31 cellular contexts compared by ENCODE assay signal in the genomic region with DNA sequence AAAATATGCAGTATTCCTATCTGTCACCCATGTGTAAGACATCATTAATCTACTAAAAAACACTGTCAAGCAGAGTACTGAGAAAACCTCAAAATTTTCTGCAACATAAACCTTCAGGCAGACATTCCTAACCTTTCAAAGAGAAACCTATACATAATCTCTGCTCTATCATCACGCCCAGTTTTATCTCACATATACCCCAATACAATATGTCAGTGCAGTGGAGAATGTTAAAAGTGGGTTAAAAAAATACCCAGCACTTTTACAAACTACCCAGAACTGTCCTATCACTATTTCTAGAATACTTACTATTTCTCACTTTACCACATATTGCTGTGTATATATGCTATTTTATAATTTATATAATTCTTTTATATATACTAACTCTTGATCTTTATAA.
"Had no signal": no experiment of that assay in that cellular context is flagged by ENCODE, and none has a peak within 500 bp of the region (broad histone marks: within the 10 kb centered on the region; RNA-seq: fewer than 3 reads in every experiment).

No MANE protein-coding gene starts in this region.

- H3K36me3 Mint-ChIP-seq: activated CD8-positive, alpha-beta memory T cell treated with anti-CD3 and anti-CD28 coated beads, Interleukin-2, amount 10 ng/mL, durations not matched to agents 7 days and 5 days; activated naive CD8-positive, alpha-beta T cell treated with anti-CD3 and anti-CD28 coated beads for 36 hours had no signal

- H3K27ac Mint-ChIP-seq: activated B cell treated with CpG ODN at 0.5 μM for 24 hours; activated CD4-positive, alpha-beta memory T cell treated with anti-CD3 and anti-CD28 coated beads, Interleukin-2, amount 10 ng/mL, durations not matched to agents 7 days and 5 days; activated CD4-positive, alpha-beta T cell treated with anti-CD3 and anti-CD28 coated beads, Interleukin-2, amount 10 ng/mL, durations not matched to agents 7 days and 5 days; activated CD8-positive, alpha-beta memory T cell treated with anti-CD3 and anti-CD28 coated beads, Interleukin-2, amount 10 ng/mL, durations not matched to agents 7 days and 5 days; activated naive CD8-positive, alpha-beta T cell treated with anti-CD3 and anti-CD28 coated beads for 36 hours; activated T-helper 1 cell treated with anti-CD3 and anti-CD28 coated beads, Interleukin-12 subunit alpha, Interleukin-12 subunit beta, Interleukin-2, Interleukin-4 antibody, amounts not matched to agents 30 ng/mL and 10 ng/mL and 1 ng/mL, durations not matched to agents 14 hours and 24 hours and 36 hours; dendritic cell treated with granulocyte-macrophage colony-stimulating factor and Interleukin-4, amounts not matched to agents 40 ng/mL and 50 ng/mL, for 4 days; endodermal cell; T-helper 17 cell; T-helper 2 cell treated with Interferon-gamma antibody and Interleukin-4, amounts not matched to agents 5 μg/mL and 100 μg/mL, for 36 hours had no signal

- H3K27me3 Mint-ChIP-seq: activated B cell treated with CpG ODN at 0.5 μM for 24 hours; activated CD4-positive, alpha-beta memory T cell treated with anti-CD3 and anti-CD28 coated beads, Interleukin-2, amount 10 ng/mL, durations not matched to agents 7 days and 5 days; activated CD4-positive, alpha-beta T cell treated with anti-CD3 and anti-CD28 coated beads, Interleukin-2, amount 10 ng/mL, durations not matched to agents 7 days and 5 days; activated CD8-positive, alpha-beta memory T cell treated with anti-CD3 and anti-CD28 coated beads, Interleukin-2, amount 10 ng/mL, durations not matched to agents 7 days and 5 days; activated naive CD8-positive, alpha-beta T cell treated with anti-CD3 and anti-CD28 coated beads for 36 hours; central memory CD8-positive, alpha-beta T cell; dendritic cell treated with granulocyte-macrophage colony-stimulating factor and Interleukin-4, amounts not matched to agents 40 ng/mL and 50 ng/mL, for 4 days; T-helper 17 cell had no signal

- ATAC-seq: activated CD4-positive, CD25-positive, alpha-beta regulatory T cell treated with anti-CD3 and anti-CD28 coated beads, Interleukin-2, amount 50 U/mL, for 24 hours; activated CD8-positive, alpha-beta memory T cell treated with anti-CD3 and anti-CD28 coated beads, Interleukin-2, amount 10 ng/mL, durations not matched to agents 7 days and 5 days; esophagus mucosa; T-helper 17 cell had no signal

- DNase-seq: activated B cell treated with CpG ODN at 0.5 μM for 24 hours; activated CD4-positive, alpha-beta memory T cell treated with anti-CD3 and anti-CD28 coated beads, Interleukin-2, amount 10 ng/mL, durations not matched to agents 7 days and 5 days; activated CD4-positive, alpha-beta T cell treated with anti-CD3 and anti-CD28 coated beads, Interleukin-2, amount 10 ng/mL, durations not matched to agents 7 days and 5 days; activated CD4-positive, alpha-beta T cell treated with anti-CD3 and anti-CD28 coated beads, Interleukin-2, amount 50 U/mL, for 4 hours; activated CD8-positive, alpha-beta memory T cell treated with anti-CD3 and anti-CD28 coated beads, Interleukin-2, amount 10 ng/mL, durations not matched to agents 7 days and 5 days; activated CD8-positive, alpha-beta memory T cell treated with anti-CD3 and anti-CD28 coated beads, Interleukin-2, amount 50 U/mL, for 4 hours; activated gamma-delta T cell; activated naive CD4-positive, alpha-beta T cell; activated naive CD4-positive, alpha-beta T cell treated with anti-CD3 and anti-CD28 coated beads, Interleukin-2, amount 50 U/mL, for 16 hours; activated naive CD8-positive, alpha-beta T cell treated with anti-CD3 and anti-CD28 coated beads for 36 hours; activated T-cell treated with anti-CD3 and anti-CD28 coated beads, Interleukin-2, amount 50 U/mL, for 1 hour; activated T-cell treated with anti-CD3 and anti-CD28 coated beads, Interleukin-2, amount 50 U/mL, for 48 hours; amniotic stem cell; anterior cingulate cortex; brain microvascular endothelial cell; dorsolateral prefrontal cortex; effector memory CD4-positive, alpha-beta T cell; endodermal cell; foreskin fibroblast; head of caudate nucleus; hippocampal formation; T-helper 1 cell; T-helper 17 cell; T1000; WERI-Rb-1 had no signal

- H3K4me1 Mint-ChIP-seq: activated B cell treated with CpG ODN at 0.5 μM for 24 hours; activated CD4-positive, alpha-beta memory T cell treated with anti-CD3 and anti-CD28 coated beads, Interleukin-2, amount 10 ng/mL, durations not matched to agents 7 days and 5 days; activated CD4-positive, alpha-beta T cell treated with anti-CD3 and anti-CD28 coated beads, Interleukin-2, amount 10 ng/mL, durations not matched to agents 7 days and 5 days; activated CD8-positive, alpha-beta memory T cell treated with anti-CD3 and anti-CD28 coated beads, Interleukin-2, amount 10 ng/mL, durations not matched to agents 7 days and 5 days; activated naive CD8-positive, alpha-beta T cell treated with anti-CD3 and anti-CD28 coated beads for 36 hours; central memory CD8-positive, alpha-beta T cell; T-helper 17 cell had no signal

- H3K4me3 Mint-ChIP-seq: activated B cell treated with CpG ODN at 0.5 μM for 24 hours; activated CD4-positive, alpha-beta memory T cell treated with anti-CD3 and anti-CD28 coated beads, Interleukin-2, amount 10 ng/mL, durations not matched to agents 7 days and 5 days; activated CD4-positive, alpha-beta T cell treated with anti-CD3 and anti-CD28 coated beads, Interleukin-2, amount 10 ng/mL, durations not matched to agents 7 days and 5 days; activated CD8-positive, alpha-beta memory T cell treated with anti-CD3 and anti-CD28 coated beads, Interleukin-2, amount 10 ng/mL, durations not matched to agents 7 days and 5 days; activated naive CD8-positive, alpha-beta T cell treated with anti-CD3 and anti-CD28 coated beads for 36 hours; activated T-helper 1 cell treated with anti-CD3 and anti-CD28 coated beads, Interleukin-12 subunit alpha, Interleukin-12 subunit beta, Interleukin-2, Interleukin-4 antibody, amounts not matched to agents 30 ng/mL and 10 ng/mL and 1 ng/mL, durations not matched to agents 14 hours and 24 hours and 36 hours; central memory CD8-positive, alpha-beta T cell; dendritic cell treated with granulocyte-macrophage colony-stimulating factor and Interleukin-4, amounts not matched to agents 40 ng/mL and 50 ng/mL, for 4 days; endodermal cell; T-helper 17 cell; T-helper 2 cell treated with Interferon-gamma antibody and Interleukin-4, amounts not matched to agents 5 μg/mL and 100 μg/mL, for 36 hours had no signal

- H3K9me3 Mint-ChIP-seq: activated B cell treated with CpG ODN at 0.5 μM for 24 hours; activated CD4-positive, alpha-beta memory T cell treated with anti-CD3 and anti-CD28 coated beads, Interleukin-2, amount 10 ng/mL, durations not matched to agents 7 days and 5 days; activated CD4-positive, alpha-beta T cell treated with anti-CD3 and anti-CD28 coated beads, Interleukin-2, amount 10 ng/mL, durations not matched to agents 7 days and 5 days; dendritic cell treated with granulocyte-macrophage colony-stimulating factor and Interleukin-4, amounts not matched to agents 40 ng/mL and 50 ng/mL, for 4 days; endodermal cell; T-helper 2 cell treated with Interferon-gamma antibody and Interleukin-4, amounts not matched to agents 5 μg/mL and 100 μg/mL, for 36 hours had no signal
